ENCODE assay signal across 20 cellular contexts in the genomic region with DNA sequence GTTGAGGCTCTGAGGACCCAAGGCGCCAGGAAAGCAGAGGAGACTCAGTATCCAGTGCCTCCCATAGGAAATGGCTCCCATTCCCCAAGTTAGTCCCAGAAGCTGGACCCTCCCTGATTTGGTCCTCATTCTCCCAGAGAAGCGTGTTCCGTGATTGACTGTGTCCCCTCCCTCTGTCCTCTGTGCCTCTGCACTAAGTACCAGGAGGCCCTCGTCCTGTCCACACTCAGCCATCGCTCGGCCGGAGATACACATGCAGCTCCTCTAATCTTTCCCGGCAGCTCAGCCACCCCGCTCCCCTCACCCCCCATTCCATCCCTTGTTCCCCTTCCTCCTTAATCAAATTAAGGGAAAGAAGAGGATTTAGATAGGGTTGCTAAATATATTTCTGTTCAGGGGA. TPM values are rescaled to one million over a fixed set of nuclear protein-coding genes. Genes with fewer than 3 reads are reported as not detected.
DNase-seq lines count a peak whose midpoint lies in the region; ATAC-seq, FAIRE-seq and TF ChIP-seq lines count a peak whose summit lies in the region.
"Had no signal": no experiment of that assay in that cellular context is flagged by ENCODE, and none has a peak within 500 bp of the region (broad histone marks: within the 10 kb centered on the region; RNA-seq: fewer than 3 reads in every experiment).

No MANE protein-coding gene starts in this region.

- no TSS peak for BruUV-seq in HCT116 (replicated peaks; lab: Mats Ljungman, UMichigan)

- TF ChIP-seq RAD21 in HCT116 (IDR thresholded peaks at IDR 0.05; ENCODE audit: low read depth) = no peak

- no peak for TF ChIP-seq POLR2A in HCT116 (IDR thresholded peaks at IDR 0.05; ENCODE audit: borderline replicate concordance, extremely low read depth, insufficient read depth, insufficient read length)

- H3K4me3 ChIP-seq in HCT116 (replicated peaks in 1 of 2; ENCODE audit: low read depth in 1 of 2, low read length in 2 of 2) (no peak overlapping the region), coronary artery (peak overlapping the region; percentile 40), kidney (ENCODE audit: low read length in 2 of 2) (no peak overlapping the region), small intestine (ENCODE audit: low read depth in 1 of 2, low read length in 2 of 2) (no peak overlapping the region)
- H3K4me3 ChIP-seq: skin epidermis had no signal

- no peaks in the 10 kb centered on the region for H4K20me1 ChIP-seq in HCT116 (ENCODE audit: insufficient read depth)

- H3K9me2 ChIP-seq in HCT116 (ENCODE audit: insufficient read depth) = no peaks in the 10 kb centered on the region

- WGBS in small intestine, 3 donors = 66 to 83% (median 82%) methylated on average over 9 of the region's 9 CpGs

- H3K4me2 ChIP-seq in HCT116 (ENCODE audit: low read length) = peak overlapping the region; percentile 69

- H3K36me3 ChIP-seq in HCT116 (ENCODE audit: control insufficient read depth in 1 of 2, insufficient read depth in 2 of 2, low read length in 2 of 2) (no peaks in the 10 kb centered on the region), kidney (ENCODE audit: control insufficient read depth in 1 of 2, insufficient read depth in 2 of 2, low read length in 2 of 2) (no peaks in the 10 kb centered on the region), small intestine (ENCODE audit: control insufficient read depth in 2 of 2, insufficient read depth in 2 of 2, low read length in 2 of 2) (no peaks in the 10 kb centered on the region)

- H3K27me3 ChIP-seq in HCT116 (ENCODE audit: insufficient read depth, low read length) (no peaks in the 10 kb centered on the region), small intestine (ENCODE audit: control insufficient read depth in 2 of 2, insufficient read depth in 2 of 2, low read length in 2 of 2) (no peaks in the 10 kb centered on the region)

- POLR2A ChIA-PET in HCT116 (lab: Charles Lee) = no interaction called here

- no peak overlapping the region for H2AFZ ChIP-seq in HCT116 (ENCODE audit: low read depth, low read length, poor library complexity, severe bottlenecking)

- intact Hi-C loops in HCT116 (cut with micrococcal nuclease) (no loop called here), kidney (cut with DNase I) (no loop called here)

- H3K4me1 ChIP-seq in HCT116 (ENCODE audit: control insufficient read depth in 1 of 2, insufficient read depth in 2 of 2, low read length in 2 of 2) (peaks cover 29 to 49% of the 10 kb centered on the region in 2 experiments), kidney (ENCODE audit: control insufficient read depth in 1 of 2, insufficient read depth in 1 of 2, low read depth in 1 of 2, low read length in 2 of 2) (peaks cover 31 to 36% of the 10 kb centered on the region in 2 donors), small intestine (ENCODE audit: control insufficient read depth in 2 of 2, insufficient read depth in 1 of 2, low read depth in 1 of 2, low read length in 1 of 2) (peaks cover 14 to 21% of the 10 kb centered on the region in 2 donors)

- CTCF ChIA-PET in HCT116 (lab: Charles Lee) = no interaction called here

- FAIRE-seq in kidney (lab: Jason Lieb, UNC) (no peak), small intestine (lab: Jason Lieb, UNC) (no peak)
- FAIRE-seq: G401.6, GM12891, urothelium cell line had no signal

- DNase-seq in HCT116 (ENCODE audit: low read depth, low spot score) = no peak
- DNase-seq in coronary artery (ENCODE audit: low spot score) = no peak
- DNase-seq in kidney = peak; percentile 74
- DNase-seq in small intestine = no peak
- no peak for DNase-seq in NCI-H1417 (lab: John Stamatoyannopoulos, UW)
- no peak for DNase-seq in cortex of kidney (lab: John Stamatoyannopoulos, UW)
- no peak for DNase-seq in COR-L47 (lab: John Stamatoyannopoulos, UW)
- DNase-seq in RKO (ENCODE audit: low spot score) = no peak
- DNase-seq: activated B cell treated with CpG ODN at 0.5 μM for 24 hours; Calu3; effector memory CD8-positive, alpha-beta T cell; H7; NCI-H1930; NCI-H69 had no signal

- H3K27ac ChIP-seq in HCT116 (ENCODE audit: low read depth, low read length) (no peak overlapping the region), coronary artery (peak overlapping the region; percentile 85 to 87), kidney (ENCODE audit: low read depth in 2 of 2, low read length in 2 of 2) (peak overlapping the region; percentile 25 to 72), small intestine (ENCODE audit: low read depth in 1 of 2, low read length in 1 of 2) (peak overlapping the region; percentile 7 to 24)

- RAD21 ChIA-PET in HCT116 (lab: Charles Lee; ENCODE audit: low non-redundant PET in 1 of 2, low total read pairs in 2 of 2, uncharacterized antibody in 2 of 2, unreplicated experiment in 2 of 2) = no interaction called here

- H3K9me3 ChIP-seq in HCT116 (ENCODE audit: control insufficient read depth in 1 of 2, insufficient read depth in 1 of 2, low read depth in 1 of 2, low read length in 2 of 2) (no peaks in the 10 kb centered on the region), kidney (ENCODE audit: control insufficient read depth in 1 of 2, low read length in 2 of 2) (no peaks in the 10 kb centered on the region), small intestine (ENCODE audit: control insufficient read depth, low read depth) (no peaks in the 10 kb centered on the region)

- ATAC-seq in HCT116 = no peak
- ATAC-seq: effector memory CD8-positive, alpha-beta T cell; Panc1; stimulated activated effector memory CD8-positive, alpha-beta T cell treated with anti-CD3 and anti-CD28 coated beads, Interleukin-12 subunit alpha, Interleukin-12 subunit beta, amount 100 ng/mL, for 72 hours had no signal

- no peak for TF ChIP-seq CTCF in HCT116 (IDR thresholded peaks at IDR 0.05 in 2 of 3, conservative IDR thresholded peaks at IDR 0.05 in 1 of 3; ENCODE audit: borderline replicate concordance in 1 of 3, insufficient read depth in 1 of 3, low read depth in 2 of 3, low read length in 2 of 3)
- TF ChIP-seq CTCF in coronary artery (IDR thresholded peaks at IDR 0.05) = no peak
- TF ChIP-seq CTCF in kidney (IDR thresholded peaks at IDR 0.05; ENCODE audit: borderline replicate concordance, extremely low read depth, insufficient read depth) = no peak

- no peaks in the 10 kb centered on the region for H3K79me2 ChIP-seq in HCT116 (ENCODE audit: insufficient read depth, low read length)

- H3K9ac ChIP-seq in HCT116 (ENCODE audit: low read length) (no peak overlapping the region), kidney (ENCODE audit: low read length in 2 of 2) (peak overlapping the region in 1 of 2 donors; percentile 8)

TF ChIP-seq in HCT116, 20 proteins besides CTCF, POLR2A, EP300 and RAD21:
- no peak for TF ChIP-seq TCF7L2 (IDR thresholded peaks at IDR 0.05; ENCODE audit: borderline replicate concordance, extremely low read depth, insufficient read depth, insufficient read length)
- TF ChIP-seq SP1 (IDR thresholded peaks at IDR 0.05; ENCODE audit: low read depth) = no peak
- no peak for TF ChIP-seq ATF3 (IDR thresholded peaks at IDR 0.05)
- TF ChIP-seq JUND (IDR thresholded peaks at IDR 0.05) = no peak
- no peak for TF ChIP-seq EGR1 (IDR thresholded peaks at IDR 0.05; ENCODE audit: low read depth)
- no peak for TF ChIP-seq YY1 (IDR thresholded peaks at IDR 0.05; ENCODE audit: extremely low read depth, insufficient replicate concordance, low read depth, low read length)
- no peak for TF ChIP-seq EZH2phosphoT487 (IDR thresholded peaks at IDR 0.05; ENCODE audit: borderline replicate concordance)
- TF ChIP-seq ZBTB33 (IDR thresholded peaks at IDR 0.05; ENCODE audit: extremely low read depth, insufficient replicate concordance, low read length) = no peak
- TF ChIP-seq POLR2AphosphoS5 (IDR thresholded peaks at IDR 0.05; ENCODE audit: low read depth, low read length) = no peak
- TF ChIP-seq CBX3 (IDR thresholded peaks at IDR 0.05; ENCODE audit: low read depth) = no peak
- TF ChIP-seq ZFX (IDR thresholded peaks at IDR 0.05) = no peak
- TF ChIP-seq SRF (IDR thresholded peaks at IDR 0.05; ENCODE audit: low read depth) = no peak

RNA-seq across cellular contexts. Expression of gene ATP2A2, which starts 28.3 kb away (rescaled TPM):
- 239 TPM for total RNA-seq in HCT116 (2021; ENCODE audit: unreplicated experiment)
- polyA plus RNA-seq in HCT116 (2012) = 146 and 151 TPM in 2 replicates
- 221 TPM for total RNA-seq in kidney
- polyA plus RNA-seq in kidney (ENCODE audit: insufficient read depth, low read depth, low replicate concordance) = 37.2 TPM
- 100 to 1,000 TPM in 1 of 3 donors, 10 to 100 TPM in 2; 14.8 to 100 (median 21.9) TPM for polyA plus RNA-seq in small intestine
